In genomic region chr17:56431736-56432135, GRCh38 we compare ENCODE assay signal across 27 cellular contexts.
A peak's percentile ranks its signal among the peaks of the same experiment; 100 is the strongest.
DNase-seq lines count a peak whose midpoint lies in the region; ATAC-seq, FAIRE-seq and TF ChIP-seq lines count a peak whose summit lies in the region.
"Had no signal": no experiment of that assay in that cellular context is flagged by ENCODE, and none has a peak within 500 bp of the region (broad histone marks: within the 10 kb centered on the region; RNA-seq: fewer than 3 reads in every experiment).

No MANE protein-coding gene starts in this region.

- no peak overlapping the region for H3K4me3 Mint-ChIP-seq in chondrocyte (ENCODE audit: unreplicated experiment)
- H3K4me3 Mint-ChIP-seq: activated naive CD8-positive, alpha-beta T cell treated with anti-CD3 and anti-CD28 coated beads, Interleukin-2, amount 10 ng/mL, durations not matched to agents 7 days and 5 days; neural crest cell; T-helper 17 cell had no signal

- H3K4me1 Mint-ChIP-seq in chondrocyte (ENCODE audit: low read depth) = peaks cover 13% of the 10 kb centered on the region
- H3K4me1 Mint-ChIP-seq: activated naive CD8-positive, alpha-beta T cell treated with anti-CD3 and anti-CD28 coated beads, Interleukin-2, amount 10 ng/mL, durations not matched to agents 7 days and 5 days; T-helper 17 cell had no signal

- no peaks in the 10 kb centered on the region for H3K9me3 Mint-ChIP-seq in chondrocyte (ENCODE audit: low read depth)
- H3K9me3 Mint-ChIP-seq: activated naive CD8-positive, alpha-beta T cell treated with anti-CD3 and anti-CD28 coated beads, Interleukin-2, amount 10 ng/mL, durations not matched to agents 7 days and 5 days; neural crest cell had no signal

- intact Hi-C loops in colonic mucosa (cut with DNase I) (no loop called here), testis (cut with DNase I; ENCODE audit: low total_unique reads) (no loop called here), left cardiac atrium (cut with DNase I) (loop anchor here in 1 of 2 donors (10.0 kb wide), 1 partner anchor 57 kb away; no protein-coding TSS in a partner anchor)

- H3K27ac ChIP-seq in mesodermal cell (ENCODE audit: low read depth, low read length, severe bottlenecking) (peak overlapping the region; percentile 83), colonic mucosa (no peak overlapping the region), testis (no peak overlapping the region)
- H3K27ac ChIP-seq: BLaER1 treated with 17β-estradiol and CSF1 and Interleukin-3, amounts not matched to agents 10 nM and 100 nM; brain microvascular endothelial cell; psoas muscle; skin epidermis had no signal

- FAIRE-seq in HTR-8/SVneo (lab: Jason Lieb, UNC) = peak; percentile 60
- FAIRE-seq: endometrium had no signal

- no peak for TF ChIP-seq POLR2A in testis (IDR thresholded peaks at IDR 0.05)

- WGBS in mesodermal cell (ENCODE audit: insufficient coverage in 2 of 2), 2 experiments = 49 to 63% methylated on average over 2 to 3 of the region's 3 CpGs
- WGBS in testis, 2 donors = 71 to 74% methylated on average over 3 of the region's 3 CpGs

- H3K36me3 Mint-ChIP-seq in chondrocyte (ENCODE audit: low read depth) = no peaks in the 10 kb centered on the region
- H3K36me3 Mint-ChIP-seq: activated naive CD8-positive, alpha-beta T cell treated with anti-CD3 and anti-CD28 coated beads, Interleukin-2, amount 10 ng/mL, durations not matched to agents 7 days and 5 days had no signal

- no peaks in the 10 kb centered on the region for H3K27me3 ChIP-seq in colonic mucosa
- no peaks in the 10 kb centered on the region for H3K27me3 ChIP-seq in testis
- H3K27me3 ChIP-seq: BLaER1 treated with 17β-estradiol and CSF1 and Interleukin-3, amounts not matched to agents 10 nM and 100 nM; brain microvascular endothelial cell had no signal

- TF ChIP-seq CTCF in chondrocyte (IDR thresholded peaks at IDR 0.05) (no peak), colonic mucosa (IDR thresholded peaks at IDR 0.05) (no peak), testis (IDR thresholded peaks at IDR 0.05) (no peak)

- H3K9me3 ChIP-seq in mesodermal cell (ENCODE audit: control insufficient read depth, low read length) (no peaks in the 10 kb centered on the region), colonic mucosa (no peaks in the 10 kb centered on the region), testis (no peaks in the 10 kb centered on the region)
- H3K9me3 ChIP-seq: BLaER1 treated with 17β-estradiol and CSF1 and Interleukin-3, amounts not matched to agents 10 nM and 100 nM; Caco-2; psoas muscle had no signal

- H3K4me1 ChIP-seq in mesodermal cell (ENCODE audit: control insufficient read depth, insufficient read depth, low read length, poor library complexity, severe bottlenecking) = peaks cover 43% of the 10 kb centered on the region
- no peaks in the 10 kb centered on the region for H3K4me1 ChIP-seq in colonic mucosa
- H3K4me1 ChIP-seq in testis = no peaks in the 10 kb centered on the region
- H3K4me1 ChIP-seq: psoas muscle had no signal

- H3K27me3 Mint-ChIP-seq in chondrocyte (ENCODE audit: low read depth) = no peaks in the 10 kb centered on the region

- DNase-seq in AG08395 (ENCODE audit: low spot score) = peak; percentile 49
- DNase-seq in HTR-8/SVneo (ENCODE audit: insufficient read length, low spot score) = no peak
- no peak for DNase-seq in chondrocyte (ENCODE audit: low spot score)
- DNase-seq in colonic mucosa = no peak
- DNase-seq in testis = no peak
- DNase-seq in NCI-H2227 treated with DMSO at 0.1 percent for 48 hours (lab: John Stamatoyannopoulos, UW) = no peak
- DNase-seq in left cardiac atrium = no peak
- DNase-seq: activated CD4-positive, alpha-beta T cell treated with anti-CD3 and anti-CD28 coated beads, Interleukin-2, amount 50 U/mL, for 1 hour; activated CD8-positive, alpha-beta memory T cell treated with anti-CD3 and anti-CD28 coated beads, Interleukin-2, amount 50 U/mL, for 4 hours; activated naive CD8-positive, alpha-beta T cell treated with anti-CD3 and anti-CD28 coated beads, Interleukin-2, amount 10 ng/mL, durations not matched to agents 7 days and 5 days; brain microvascular endothelial cell; Caco-2; DND-41; glutamatergic neuron; HCEC 1CT; KG1; left ventricle myocardium superior; MV-4-11; NCI-H526; psoas muscle; stimulated activated naive CD4-positive, alpha-beta T cell; T-helper 17 cell had no signal

- H3K9ac ChIP-seq in colonic mucosa (ENCODE audit: low read depth in 2 of 2, low read length in 2 of 2) = no peak overlapping the region
- H3K9ac ChIP-seq: BLaER1 treated with 17β-estradiol and CSF1 and Interleukin-3, amounts not matched to agents 10 nM and 100 nM had no signal

- no peak overlapping the region for H3K4me3 ChIP-seq in mesodermal cell (ENCODE audit: extremely low read depth, insufficient read depth, low read length, poor library complexity, severe bottlenecking)
- no peak overlapping the region for H3K4me3 ChIP-seq in colonic mucosa
- no peak overlapping the region for H3K4me3 ChIP-seq in testis
- H3K4me3 ChIP-seq: BLaER1 treated with 17β-estradiol and CSF1 and Interleukin-3, amounts not matched to agents 10 nM and 100 nM; psoas muscle; skin epidermis had no signal

- peak overlapping the region; percentile 29 for H3K27ac Mint-ChIP-seq in chondrocyte (ENCODE audit: unreplicated experiment)
- H3K27ac Mint-ChIP-seq: activated naive CD8-positive, alpha-beta T cell treated with anti-CD3 and anti-CD28 coated beads, Interleukin-2, amount 10 ng/mL, durations not matched to agents 7 days and 5 days; T-helper 17 cell had no signal

- no peaks in the 10 kb centered on the region for H3K36me3 ChIP-seq in mesodermal cell (ENCODE audit: control insufficient read depth, insufficient read depth, low read length)
- H3K36me3 ChIP-seq in colonic mucosa = no peaks in the 10 kb centered on the region
- no peaks in the 10 kb centered on the region for H3K36me3 ChIP-seq in testis (ENCODE audit: low read depth, missing control alignments)
- H3K36me3 ChIP-seq: BLaER1 treated with 17β-estradiol and CSF1 and Interleukin-3, amounts not matched to agents 10 nM and 100 nM; brain microvascular endothelial cell had no signal

- no peak for ATAC-seq in left cardiac atrium
- ATAC-seq: left ventricle myocardium superior, psoas muscle, T-helper 17 cell had no signal
